17 cellular contexts compared by ENCODE assay signal in genomic region chr5:68440255-68440654, GRCh38.
A peak's percentile ranks its signal among the peaks of the same experiment; 100 is the strongest.
DNase-seq lines count a peak whose midpoint lies in the region; TF ChIP-seq lines count a peak whose summit lies in the region.
"Had no signal": no experiment of that assay in that cellular context is flagged by ENCODE, and none has a peak within 500 bp of the region (broad histone marks: within the 10 kb centered on the region; RNA-seq: fewer than 3 reads in every experiment).

No MANE protein-coding gene starts in this region.

- H3K27me3 Mint-ChIP-seq in dendritic cell treated with granulocyte-macrophage colony-stimulating factor and Interleukin-4, amounts not matched to agents 40 ng/mL and 50 ng/mL, for 4 days: peaks cover 5% of the 10 kb centered on the region

- no peaks in the 10 kb centered on the region for H3K9me3 ChIP-seq in KOPT-K1 (ENCODE audit: insufficient read depth, low read length, poor library complexity, severe bottlenecking)
- H3K9me3 ChIP-seq in vagina: no peaks in the 10 kb centered on the region
- H3K9me3 ChIP-seq: BLaER1 had no signal

- H3K4me3 ChIP-seq in vagina: no peak overlapping the region
- H3K4me3 ChIP-seq: BLaER1, GM23338 had no signal

- H3K36me3 ChIP-seq in KOPT-K1 (ENCODE audit: insufficient read depth, low read length) (no peaks in the 10 kb centered on the region), vagina (no peaks in the 10 kb centered on the region)
- H3K36me3 ChIP-seq: BLaER1 had no signal

- peaks cover 11% of the 10 kb centered on the region for H3K9me3 Mint-ChIP-seq in dendritic cell treated with granulocyte-macrophage colony-stimulating factor and Interleukin-4, amounts not matched to agents 40 ng/mL and 50 ng/mL, for 4 days
- H3K9me3 Mint-ChIP-seq: CD8-positive, alpha-beta T cell; GM23338; HFFc6 had no signal

- peaks cover 8% of the 10 kb centered on the region for H3K36me3 Mint-ChIP-seq in dendritic cell treated with granulocyte-macrophage colony-stimulating factor and Interleukin-4, amounts not matched to agents 40 ng/mL and 50 ng/mL, for 4 days (ENCODE audit: low read depth)
- H3K36me3 Mint-ChIP-seq: CD8-positive, alpha-beta T cell had no signal

- H3K4me3 Mint-ChIP-seq in dendritic cell treated with granulocyte-macrophage colony-stimulating factor and Interleukin-4, amounts not matched to agents 40 ng/mL and 50 ng/mL, for 4 days: no peak overlapping the region
- H3K4me3 Mint-ChIP-seq: CD14-positive monocyte; CD8-positive, alpha-beta T cell; GM23338; HFFc6 had no signal

- H3K27ac Mint-ChIP-seq in dendritic cell treated with granulocyte-macrophage colony-stimulating factor and Interleukin-4, amounts not matched to agents 40 ng/mL and 50 ng/mL, for 4 days: peak overlapping the region; percentile 4
- H3K27ac Mint-ChIP-seq: CD8-positive, alpha-beta T cell; GM23338; HFFc6 had no signal

- intact Hi-C loops in dendritic cell treated with granulocyte-macrophage colony-stimulating factor and Interleukin-4, amounts not matched to agents 40 ng/mL and 50 ng/mL, for 4 days (cut with micrococcal nuclease): no loop called here
- intact Hi-C loops in vagina (cut with DNase I): no loop called here

- TF ChIP-seq CTCF in vagina (IDR thresholded peaks at IDR 0.05): no peak

- H3K27ac ChIP-seq in KOPT-K1 (ENCODE audit: low read depth, low read length, poor library complexity, severe bottlenecking) (peak overlapping the region; percentile 77), vagina (peak overlapping the region; percentile 25)
- H3K27ac ChIP-seq: BLaER1, HL-60 had no signal

- H3K4me1 Mint-ChIP-seq in dendritic cell treated with granulocyte-macrophage colony-stimulating factor and Interleukin-4, amounts not matched to agents 40 ng/mL and 50 ng/mL, for 4 days (ENCODE audit: low read depth): peaks cover 45% of the 10 kb centered on the region
- H3K4me1 Mint-ChIP-seq: GM23338 had no signal

- TF ChIP-seq POLR2A in vagina (IDR thresholded peaks at IDR 0.05): no peak

- H3K27me3 ChIP-seq in vagina: no peaks in the 10 kb centered on the region
- H3K27me3 ChIP-seq: BLaER1 had no signal

- DNase-seq in CD1c-positive myeloid dendritic cell (ENCODE audit: extremely low spot score) (peak; percentile 36), vagina (ENCODE audit: extremely low spot score in 2 of 2) (no peak), NCI-H1092 (lab: John Stamatoyannopoulos, UW) (no peak), inferior parietal cortex (ENCODE audit: extremely low spot score) (no peak)
- no peak for DNase-seq in NK-92 treated with Interleukin-12 subunit alpha and Interleukin-12 subunit beta, amount 100 ng/mL, for 24 hours (lab: John Stamatoyannopoulos, UW)
- DNase-seq: 8988T; Calu3; CD8-positive, alpha-beta T cell; DMS79 treated with DMSO at 0.1 percent for 48 hours; GF-D8; HFFc6 had no signal

- H3K4me1 ChIP-seq in vagina: peaks cover 14% of the 10 kb centered on the region
